1 cellular context compared by ENCODE assay signal in the genomic region with DNA sequence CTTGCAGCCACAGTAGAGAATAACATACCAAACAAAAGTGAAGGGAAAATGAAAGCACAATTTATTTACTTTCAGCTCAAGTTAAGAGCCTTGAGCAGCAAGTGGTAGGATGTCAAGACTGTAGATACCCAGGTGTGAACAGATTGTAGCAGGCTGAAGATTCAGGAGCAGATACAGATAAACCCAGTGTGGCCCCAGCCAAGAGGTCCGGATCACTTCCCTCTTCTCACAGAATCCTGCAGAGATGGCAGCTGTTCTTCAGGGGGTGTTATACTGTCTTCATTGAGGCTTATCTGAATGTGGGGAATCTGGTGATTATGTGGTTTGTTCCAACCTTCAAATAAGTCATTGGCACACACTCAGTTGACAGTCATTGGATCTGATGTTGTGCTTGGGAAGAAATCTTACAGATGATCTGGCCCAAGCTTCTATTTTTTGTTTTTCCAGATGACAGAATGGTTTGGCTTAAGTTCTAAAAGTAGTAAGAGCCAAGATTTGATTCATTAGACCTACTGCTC.
TF ChIP-seq lines count a peak whose summit lies in the region.

No MANE protein-coding gene starts in this region.

TF ChIP-seq in GM23338, 12 proteins besides CTCF, POLR2A, EP300 and RAD21 (continued from another document):
- TF ChIP-seq ZNF462 (CRISPR knock-in tag; IDR thresholded peaks at IDR 0.05) (no peak), POLR2AphosphoS5 (IDR thresholded peaks at IDR 0.05; ENCODE audit: low read depth) (no peak), STAT1 (IDR thresholded peaks at IDR 0.05; ENCODE audit: unreplicated experiment) (no peak), EZH2 (IDR thresholded peaks at IDR 0.05; ENCODE audit: low read depth, unreplicated experiment) (no peak), CREB1 (CRISPR knock-in tag; IDR thresholded peaks at IDR 0.05; ENCODE audit: low read depth) (no peak), ZNF331 (CRISPR knock-in tag; IDR thresholded peaks at IDR 0.05; ENCODE audit: low read depth) (no peak)
- TF ChIP-seq, protein P1, sequence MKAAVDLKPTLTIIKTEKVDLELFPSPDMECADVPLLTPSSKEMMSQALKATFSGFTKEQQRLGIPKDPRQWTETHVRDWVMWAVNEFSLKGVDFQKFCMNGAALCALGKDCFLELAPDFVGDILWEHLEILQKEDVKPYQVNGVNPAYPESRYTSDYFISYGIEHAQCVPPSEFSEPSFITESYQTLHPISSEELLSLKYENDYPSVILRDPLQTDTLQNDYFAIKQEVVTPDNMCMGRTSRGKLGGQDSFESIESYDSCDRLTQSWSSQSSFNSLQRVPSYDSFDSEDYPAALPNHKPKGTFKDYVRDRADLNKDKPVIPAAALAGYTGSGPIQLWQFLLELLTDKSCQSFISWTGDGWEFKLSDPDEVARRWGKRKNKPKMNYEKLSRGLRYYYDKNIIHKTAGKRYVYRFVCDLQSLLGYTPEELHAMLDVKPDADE (IDR thresholded peaks at IDR 0.05): no peak
TF ChIP-seq in GM23338: peak in this region for 0.
